In the genomic region with DNA sequence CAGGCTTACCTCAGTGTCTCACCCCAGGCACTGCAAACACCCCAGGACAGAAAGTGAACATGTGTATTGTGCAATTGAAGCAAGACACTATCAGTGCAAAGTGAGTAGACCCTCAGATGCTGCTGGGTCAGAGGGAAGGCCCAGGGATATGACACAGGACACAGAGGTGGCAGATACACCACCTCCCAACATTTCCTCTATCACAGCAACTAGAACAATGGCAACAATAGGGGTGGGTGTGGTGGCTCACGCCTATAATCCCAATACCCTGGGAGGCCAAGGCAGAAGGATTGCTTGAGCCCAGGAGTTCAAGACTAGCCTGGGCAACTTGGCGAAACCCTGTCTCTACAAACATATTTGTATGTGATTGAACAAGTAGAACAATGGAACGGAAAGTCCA, we compare ENCODE assay signal across 1 cellular context.
A peak's percentile ranks its signal among the peaks of the same experiment; 100 is the strongest.
TF ChIP-seq lines count a peak whose summit lies in the region.

No MANE protein-coding gene starts in this region.

TF ChIP-seq in HepG2, 621 proteins besides CTCF, POLR2A, EP300 and RAD21:
- no peak for TF ChIP-seq RFXAP (CRISPR knock-in tag; IDR thresholded peaks at IDR 0.05; ENCODE audit: borderline replicate concordance)
- TF ChIP-seq CEBPB (IDR thresholded peaks at IDR 0.05; ENCODE audit: borderline replicate concordance, low read depth, low read length): peak; percentile 63
